In the genomic region with DNA sequence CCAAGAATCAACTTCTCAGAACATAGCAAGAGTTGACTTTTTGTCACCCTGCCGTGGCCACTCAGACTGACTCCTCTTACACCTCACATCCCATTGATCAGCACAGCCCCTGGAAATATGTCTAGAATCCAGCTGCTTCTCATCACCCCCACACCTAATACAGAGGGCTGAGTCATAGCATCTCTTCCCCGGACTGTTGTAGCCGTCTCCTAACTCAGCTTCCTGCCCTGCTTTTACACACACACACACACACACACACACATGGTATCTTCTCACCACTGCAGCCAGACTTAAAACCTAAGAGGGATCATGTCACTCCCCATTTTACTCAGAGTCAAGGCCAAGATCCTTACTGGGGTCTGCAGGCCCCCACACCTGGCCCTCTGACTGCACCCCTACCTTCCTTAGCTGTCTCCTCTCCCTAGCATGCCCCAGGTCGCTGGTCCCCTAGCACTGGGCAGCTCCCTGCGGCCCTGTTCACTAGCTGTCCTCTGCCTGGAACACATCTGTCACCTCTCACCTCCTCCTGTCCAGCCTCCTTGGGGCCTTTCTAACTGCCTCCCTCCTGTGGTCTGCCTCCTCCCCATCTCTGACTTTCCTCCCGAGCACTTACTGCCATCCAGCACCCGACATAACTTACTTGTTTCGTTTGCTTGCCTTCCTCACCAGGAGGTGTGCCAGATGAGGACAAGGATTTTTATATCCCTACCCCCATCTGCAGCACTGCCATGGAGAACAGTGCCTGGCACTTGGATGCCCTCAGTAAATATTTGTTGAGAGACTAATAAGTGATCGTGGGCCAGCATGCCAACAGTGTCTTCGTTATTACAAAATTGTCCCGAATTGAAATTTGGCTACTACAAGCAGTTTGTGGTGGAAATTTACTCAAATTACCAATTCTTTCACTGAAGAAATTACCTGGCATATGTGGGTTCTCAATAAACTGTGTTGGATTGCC, we compare ENCODE assay signal across 8 cellular contexts.
DNase-seq lines count a peak whose midpoint lies in the region; ATAC-seq lines count a peak whose summit lies in the region.

No MANE protein-coding gene starts in this region.

- ATAC-seq in GM18511 (IDR thresholded peaks at IDR 0.05; ENCODE audit: unreplicated experiment): peak; percentile 33
- no peak for ATAC-seq in GM19455 (IDR thresholded peaks at IDR 0.05; ENCODE audit: unreplicated experiment)

- DNase-seq in RPMI7951 (ENCODE audit: low read depth) (peak; percentile 92), dermis blood vessel endothelial cell (peak; percentile 94), non-pigmented ciliary epithelial cell (ENCODE audit: low read depth) (peak; percentile 92), NOMO-1 treated with DMSO at 0.1 percent for 48 hours (lab: John Stamatoyannopoulos, UW; ENCODE audit: unreplicated experiment) (no peak), NCI-H345 (lab: John Stamatoyannopoulos, UW) (no peak), DMS79 (lab: John Stamatoyannopoulos, UW) (no peak)

Comparison
In these comparisons a context has a peak if more than half of its experiments do, and no peak if none do; other contexts are left out.
1. DNase-seq: peak in RPMI7951 (single experiment), dermis blood vessel endothelial cell (single experiment) and non-pigmented ciliary epithelial cell (single experiment); none in NOMO-1 treated with DMSO at 0.1 percent for 48 hours (single experiment), NCI-H345 (single experiment) and DMS79 (single experiment).